Comparison of ENCODE assay signal across 12 cellular contexts in genomic region chr17:21001111-21001812, GRCh38. TPM values are rescaled to one million over a fixed set of nuclear protein-coding genes. Genes with fewer than 3 reads are reported as not detected.
A peak's percentile ranks its signal among the peaks of the same experiment; 100 is the strongest.
DNase-seq lines count a peak whose midpoint lies in the region; ATAC-seq, FAIRE-seq and TF ChIP-seq lines count a peak whose summit lies in the region.
"Had no signal": no experiment of that assay in that cellular context is flagged by ENCODE, and none has a peak within 500 bp of the region (broad histone marks: within the 10 kb centered on the region; RNA-seq: fewer than 3 reads in every experiment).

No MANE protein-coding gene starts in this region.

- H3K36me3 Mint-ChIP-seq in CD8-positive, alpha-beta memory T cell: peaks cover 0 to 73% (median 10%) of the 10 kb centered on the region in 3 donors
- H3K36me3 Mint-ChIP-seq in osteocyte (ENCODE audit: unreplicated experiment) (peaks cover 46% of the 10 kb centered on the region), HFFc6 (ENCODE audit: low read depth) (peaks cover 21% of the 10 kb centered on the region)

- H3K4me3 ChIP-seq in CD8-positive, alpha-beta memory T cell (ENCODE audit: low read length): no peak overlapping the region
- H3K4me3 ChIP-seq in Panc1 (ENCODE audit: low read depth in 2 of 2, low read length in 2 of 2) (no peak overlapping the region), endothelial cell of umbilical vein (replicated peaks in 1 of 3; ENCODE audit: insufficient read depth in 1 of 3, low read depth in 1 of 3, low read length in 3 of 3) (no peak overlapping the region)
- H3K4me3 ChIP-seq: adrenal gland, lung had no signal

- H3K4me1 ChIP-seq in CD8-positive, alpha-beta memory T cell (ENCODE audit: insufficient read depth, low read length): peaks cover 18% of the 10 kb centered on the region
- H3K4me1 ChIP-seq in Panc1 (ENCODE audit: control insufficient read depth, insufficient read depth, low read length) (peaks cover 5% of the 10 kb centered on the region; the same call in 1 of the 2 replicates), endothelial cell of umbilical vein (ENCODE audit: control insufficient read depth, extremely low read depth, insufficient read depth, low read length) (no peaks in the 10 kb centered on the region)

- peaks cover 21% of the 10 kb centered on the region for H3K79me2 ChIP-seq in endothelial cell of umbilical vein (ENCODE audit: control insufficient read depth, insufficient read depth, low read length)

- in situ Hi-C loops in Panc1 (cut with HindIII; ENCODE audit: low pct_unique_long_range_greater_than_20kb, low sequenced_read_pairs): no loop called here

- H3K9me3 ChIP-seq in CD8-positive, alpha-beta memory T cell (ENCODE audit: low read length): no peaks in the 10 kb centered on the region
- no peaks in the 10 kb centered on the region for H3K9me3 ChIP-seq in Panc1 (ENCODE audit: control insufficient read depth, insufficient read depth, low read depth, low read length)
- H3K9me3 ChIP-seq in endothelial cell of umbilical vein (replicated peaks; ENCODE audit: control insufficient read depth, insufficient read depth, low read length): no peaks in the 10 kb centered on the region
- H3K9me3 ChIP-seq: adrenal gland had no signal

- peaks cover 41% of the 10 kb centered on the region for H3K36me3 ChIP-seq in CD8-positive, alpha-beta memory T cell (ENCODE audit: insufficient read depth, low read length)
- H3K36me3 ChIP-seq in Panc1 (ENCODE audit: control insufficient read depth, insufficient read depth, low read length): peaks cover 9% of the 10 kb centered on the region; the same call in 1 of the 2 replicates
- peaks cover 39 to 52% of the 10 kb centered on the region in 2 experiments for H3K36me3 ChIP-seq in endothelial cell of umbilical vein (ENCODE audit: control insufficient read depth in 2 of 2, extremely low read depth in 1 of 2, insufficient read depth in 2 of 2, low read length in 2 of 2)

- no peak overlapping the region for H3K4me2 ChIP-seq in endothelial cell of umbilical vein (ENCODE audit: insufficient read depth, low read length)

- no peak overlapping the region for H3K4me3 Mint-ChIP-seq in CD8-positive, alpha-beta memory T cell
- H3K4me3 Mint-ChIP-seq in osteocyte (ENCODE audit: unreplicated experiment) (no peak overlapping the region), HFFc6 (no peak overlapping the region)

- intact Hi-C loops in Panc1 (cut with micrococcal nuclease; ENCODE audit: unreplicated experiment): no loop called here
- intact Hi-C loops in endothelial cell of umbilical vein (cut with micrococcal nuclease): no loop called here

- no peak overlapping the region for H3K27ac ChIP-seq in CD8-positive, alpha-beta memory T cell (ENCODE audit: low read depth, low read length)
- no peak overlapping the region for H3K27ac ChIP-seq in Panc1 (ENCODE audit: low read length)
- no peak overlapping the region for H3K27ac ChIP-seq in endothelial cell of umbilical vein (ENCODE audit: insufficient read depth, low read depth, low read length)

- no peaks in the 10 kb centered on the region for H4K20me1 ChIP-seq in endothelial cell of umbilical vein (replicated peaks; ENCODE audit: control insufficient read depth, extremely low read depth, insufficient read depth, low read length)

- BruUV-seq in Panc1 (replicated peaks; lab: Mats Ljungman, UMichigan) (TSS peak; percentile 67), endothelial cell of umbilical vein (replicated peaks; lab: Mats Ljungman, UMichigan) (TSS peak; percentile 22)

- H3K27me3 ChIP-seq in CD8-positive, alpha-beta memory T cell (ENCODE audit: insufficient read depth, low read length, poor library complexity, severe bottlenecking): no peaks in the 10 kb centered on the region
- H3K27me3 ChIP-seq in Panc1 (ENCODE audit: control insufficient read depth, insufficient read depth, low read length) (no peaks in the 10 kb centered on the region), endothelial cell of umbilical vein (ENCODE audit: control insufficient read depth in 2 of 2, insufficient read depth in 2 of 2, low read length in 2 of 2) (no peaks in the 10 kb centered on the region)
- H3K27me3 ChIP-seq: adrenal gland had no signal

- TF ChIP-seq CTCF in Panc1 (IDR thresholded peaks at IDR 0.05): no peak
- no peak for TF ChIP-seq CTCF in endothelial cell of umbilical vein (IDR thresholded peaks at IDR 0.05; ENCODE audit: extremely low read depth in 1 of 2, insufficient read depth in 1 of 2, low read depth in 1 of 2, low read length in 2 of 2)
- no peak for TF ChIP-seq CTCF in osteocyte (IDR thresholded peaks at IDR 0.05)
- TF ChIP-seq CTCF in HFFc6 (IDR thresholded peaks at IDR 0.05): no peak

- no peaks in the 10 kb centered on the region for H3K9me3 Mint-ChIP-seq in CD8-positive, alpha-beta memory T cell
- no peaks in the 10 kb centered on the region for H3K9me3 Mint-ChIP-seq in osteocyte (ENCODE audit: unreplicated experiment)
- H3K9me3 Mint-ChIP-seq in HFFc6: no peaks in the 10 kb centered on the region

- POLR2A ChIA-PET in CD8-positive, alpha-beta memory T cell (lab: Charles Lee): no interaction called here
- POLR2A ChIA-PET in Panc1 (lab: Charles Lee): no interaction called here
- POLR2A ChIA-PET in endothelial cell of umbilical vein (lab: Charles Lee): no interaction called here

- FAIRE-seq in endothelial cell of umbilical vein (lab: Jason Lieb, UNC): no peak

- dilution Hi-C loops in endothelial cell of umbilical vein (cut with MboI; ENCODE audit: extremely low pct_ligation_motif_present, low sequenced_read_pairs): no loop called here

- H3K4me1 Mint-ChIP-seq in CD8-positive, alpha-beta memory T cell: peaks cover 7 to 23% (median 21%) of the 10 kb centered on the region in 3 donors
- peaks cover 30% of the 10 kb centered on the region for H3K4me1 Mint-ChIP-seq in osteocyte (ENCODE audit: unreplicated experiment)
- H3K4me1 Mint-ChIP-seq in HFFc6 (ENCODE audit: low read depth): peaks cover 18% of the 10 kb centered on the region

- no peak overlapping the region for H3K9ac ChIP-seq in endothelial cell of umbilical vein (replicated peaks; ENCODE audit: extremely low read depth, insufficient read depth, low read length)

- no peak overlapping the region for H2AFZ ChIP-seq in endothelial cell of umbilical vein (ENCODE audit: low read depth, low read length)

- no peaks in the 10 kb centered on the region for H3K9me1 ChIP-seq in endothelial cell of umbilical vein (replicated peaks; ENCODE audit: control insufficient read depth, extremely low read depth, insufficient read depth, low read length)

- H3K27ac Mint-ChIP-seq in CD8-positive, alpha-beta memory T cell: peak overlapping the region in 7 of 8 donors; percentile 5 to 84 (median 55)
- H3K27ac Mint-ChIP-seq in osteocyte (ENCODE audit: unreplicated experiment) (peak overlapping the region; percentile 77), HFFc6 (no peak overlapping the region; the same call in none of the 2 replicates)

- peak in 1 of 5 donors; percentile 11 for DNase-seq in CD8-positive, alpha-beta memory T cell
- DNase-seq in Panc1 (ENCODE audit: low read depth, low spot score) (no peak), endothelial cell of umbilical vein (ENCODE audit: low read depth, low spot score) (no peak), osteocyte (ENCODE audit: extremely low spot score, unreplicated experiment) (no peak), left lobe of liver (ENCODE audit: low spot score) (no peak), NCI-H187 (lab: John Stamatoyannopoulos, UW) (no peak), HFFc6 (no peak)
- DNase-seq: erythroblast, NCI-H1092 treated with DMSO at 0.1 percent for 48 hours had no signal

- TF ChIP-seq POLR2A in endothelial cell of umbilical vein (IDR thresholded peaks at IDR 0.05; ENCODE audit: low read depth, low read length): no peak

- CTCF ChIA-PET in CD8-positive, alpha-beta memory T cell (lab: Charles Lee): interaction anchor here (1.6 kb wide), 1 partner anchor 8 kb away, joined by 6 read pairs; no protein-coding TSS in a partner anchor
- CTCF ChIA-PET in Panc1 (lab: Charles Lee): no interaction called here
- CTCF ChIA-PET in endothelial cell of umbilical vein (lab: Charles Lee): interaction anchor here (1.7 kb wide), 1 partner anchor 8 kb away, joined by 9 read pairs; no protein-coding TSS in a partner anchor

- no peaks in the 10 kb centered on the region for H3K27me3 Mint-ChIP-seq in CD8-positive, alpha-beta memory T cell
- H3K27me3 Mint-ChIP-seq in osteocyte (ENCODE audit: unreplicated experiment) (no peaks in the 10 kb centered on the region), HFFc6 (ENCODE audit: insufficient read depth) (peaks cover 8% of the 10 kb centered on the region)

- ATAC-seq in Panc1 (no peak), left lobe of liver (no peak), HG03025 (IDR thresholded peaks at IDR 0.05; ENCODE audit: low FRiP score, unreplicated experiment) (no peak)

TF ChIP-seq in endothelial cell of umbilical vein, 7 proteins besides CTCF, POLR2A, EP300 and RAD21 (continues in another document):
- TF ChIP-seq POLR2AphosphoS5 (IDR thresholded peaks at IDR 0.05; ENCODE audit: insufficient read depth, low read depth, low read length) (no peak), JUN (IDR thresholded peaks at IDR 0.05; ENCODE audit: borderline replicate concordance, insufficient read depth, insufficient read length, low read depth) (no peak), EZH2 (IDR thresholded peaks at IDR 0.05; ENCODE audit: borderline replicate concordance, low read depth, low read length, severe bottlenecking) (no peak), MAX (IDR thresholded peaks at IDR 0.05; ENCODE audit: insufficient read depth, insufficient read length) (no peak), MYC (IDR thresholded peaks at IDR 0.05; ENCODE audit: low read depth, low read length) (no peak), GATA2 (IDR thresholded peaks at IDR 0.05; ENCODE audit: insufficient read depth, insufficient read length, low read depth, low read length) (no peak)

RNA-seq across cellular contexts. Expression of gene USP22, which starts 41.5 kb away (rescaled TPM):
- total RNA-seq in CD8-positive, alpha-beta memory T cell: 100 to 1,000 TPM; 146 to 154 TPM
- polyA plus RNA-seq in CD8-positive, alpha-beta memory T cell: 34.5 TPM
- total RNA-seq in Panc1 (2021; ENCODE audit: unreplicated experiment) (224 TPM), endothelial cell of umbilical vein (260 and 270 TPM in 2 replicates), osteocyte (257 and 260 TPM in 2 replicates), left lobe of liver (76.1 TPM)
- 175 TPM for polyA plus RNA-seq in Panc1 (2012; ENCODE audit: insufficient read length)
- polyA plus RNA-seq in endothelial cell of umbilical vein: 204 and 210 TPM in 2 replicates
- 178 and 206 TPM in 2 replicates for polyA plus RNA-seq in endothelial cell of umbilical vein (2011; cell fraction: cytosol; rRNA removed)
- 293 and 322 TPM in 2 replicates for polyA plus RNA-seq in endothelial cell of umbilical vein (2011; cell fraction: nucleus; rRNA removed)
- polyA plus RNA-seq in endothelial cell of umbilical vein (2012): 155 and 161 TPM in 2 replicates
- 357 and 386 TPM in 2 replicates for polyA minus RNA-seq in endothelial cell of umbilical vein
- polyA minus RNA-seq in endothelial cell of umbilical vein (2011; cell fraction: cytosol; rRNA and poly(A)+ RNA removed): 117 TPM
- 211 and 212 TPM in 2 replicates for polyA minus RNA-seq in endothelial cell of umbilical vein (2011; cell fraction: nucleus; rRNA and poly(A)+ RNA removed)
- 100 to 1,000 TPM; 215 to 270 (median 241) TPM for total RNA-seq in HFFc6 (2021; fragmentation: NEBNext Ultra II Directional; extraction: Animal tissue kit (Norgen Biotek cat#: 25700))
